13 cellular contexts compared by ENCODE assay signal in the genomic region with DNA sequence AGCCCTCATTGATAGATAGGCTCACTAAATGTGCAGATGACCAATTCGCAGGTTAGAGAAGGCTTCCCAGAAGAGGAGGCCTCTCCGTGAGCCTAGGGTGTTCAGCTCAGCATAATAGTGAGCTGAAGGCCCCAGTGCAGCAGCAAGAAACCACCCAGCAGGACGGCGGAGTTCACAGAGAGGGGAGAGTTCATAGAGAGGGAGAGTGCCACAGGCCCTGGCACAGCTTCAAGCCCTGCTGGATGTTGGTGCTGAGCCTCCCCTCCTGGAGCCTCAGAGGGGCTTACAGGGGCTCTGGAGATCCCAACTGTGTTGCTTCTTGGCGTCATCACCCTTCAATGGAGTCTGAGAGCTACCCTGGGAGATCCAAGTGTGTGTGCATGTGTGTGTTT. TPM values are rescaled to one million over a fixed set of nuclear protein-coding genes. Genes with fewer than 3 reads are reported as not detected.
DNase-seq lines count a peak whose midpoint lies in the region; ATAC-seq and TF ChIP-seq lines count a peak whose summit lies in the region.
"Had no signal": no experiment of that assay in that cellular context is flagged by ENCODE, and none has a peak within 500 bp of the region (broad histone marks: within the 10 kb centered on the region; RNA-seq: fewer than 3 reads in every experiment).

No MANE protein-coding gene starts in this region.

- no peak for DNase-seq in CD4-positive, alpha-beta T cell
- no peak for DNase-seq in HAP-1 (ENCODE audit: low spot score in 2 of 2)
- DNase-seq in mammary epithelial cell, result no peak
- no peak for DNase-seq in natural killer cell treated with Interleukin-12 subunit alpha and Interleukin-12 subunit beta and Interleukin-15 and Interleukin-18, amount 100 ng/mL, for 72 hours (ENCODE audit: low spot score)
- no peak for DNase-seq in CD14-positive monocyte (ENCODE audit: low spot score)
- no peak for DNase-seq in glutamatergic neuron
- DNase-seq: activated gamma-delta T cell treated with Interleukin-2 at 50 U/mL for 16 hours; NCI-H1048; NCI-H446; stimulated activated CD4-positive, alpha-beta T cell treated with anti-CD3 and anti-CD28 coated beads, Interleukin-2, amount 100 ng/mL, for 48 hours; WERI-Rb-1 had no signal

- H3K9me3 Mint-ChIP-seq in CD4-positive, alpha-beta T cell, result no peaks in the 10 kb centered on the region
- no peaks in the 10 kb centered on the region for H3K9me3 Mint-ChIP-seq in natural killer cell treated with Interleukin-12 subunit alpha and Interleukin-12 subunit beta and Interleukin-15 and Interleukin-18, amount 100 ng/mL, for 72 hours
- no peaks in the 10 kb centered on the region for H3K9me3 Mint-ChIP-seq in CD14-positive monocyte
- H3K9me3 Mint-ChIP-seq in glutamatergic neuron (ENCODE audit: unreplicated experiment), result peaks cover 5% of the 10 kb centered on the region

- no peaks in the 10 kb centered on the region for H3K9me3 ChIP-seq in CD4-positive, alpha-beta T cell (ENCODE audit: control insufficient read depth, low read length)
- H3K9me3 ChIP-seq in HAP-1, result no peaks in the 10 kb centered on the region
- no peaks in the 10 kb centered on the region for H3K9me3 ChIP-seq in mammary epithelial cell (replicated peaks; ENCODE audit: insufficient read depth, low read length)

- peaks cover 23% of the 10 kb centered on the region for H3K4me1 ChIP-seq in HAP-1
- H3K4me1 ChIP-seq in mammary epithelial cell (ENCODE audit: insufficient read depth, low read length), result peaks cover 25% of the 10 kb centered on the region

- H3K4me2 ChIP-seq in mammary epithelial cell (ENCODE audit: insufficient read depth, low read depth, low read length), result peak overlapping the region; percentile 97

- CTCF ChIA-PET in CD4-positive, alpha-beta T cell (lab: Charles Lee), result interaction anchor here (1.1 kb wide), 1 partner anchor 119 kb away, joined by 4 read pairs; the partner anchor contains the start of gene IRF1
- CTCF ChIA-PET in mammary epithelial cell (lab: Charles Lee; ENCODE audit: low non-redundant PET), result no interaction called here

- no peak for TF ChIP-seq CTCF in CD4-positive, alpha-beta T cell (IDR thresholded peaks at IDR 0.05)
- no peak for TF ChIP-seq CTCF in mammary epithelial cell (conservative IDR thresholded peaks at IDR 0.05 in 1 of 2, IDR thresholded peaks at IDR 0.05 in 1 of 2; ENCODE audit: extremely low read depth in 1 of 2, insufficient read depth in 1 of 2, low read depth in 1 of 2, low read length in 2 of 2)
- TF ChIP-seq CTCF in CD14-positive monocyte (IDR thresholded peaks at IDR 0.05), result no peak
- no peak for TF ChIP-seq CTCF in glutamatergic neuron (IDR thresholded peaks at IDR 0.05; ENCODE audit: partially characterized antibody, unreplicated experiment)

- H4K20me1 ChIP-seq in mammary epithelial cell (ENCODE audit: insufficient read depth, low read length), result no peaks in the 10 kb centered on the region

- no peak overlapping the region for H3K9ac ChIP-seq in mammary epithelial cell (ENCODE audit: insufficient read depth, low read length)

- no peaks in the 10 kb centered on the region for H3K36me3 Mint-ChIP-seq in CD4-positive, alpha-beta T cell (ENCODE audit: low read depth)
- no peaks in the 10 kb centered on the region for H3K36me3 Mint-ChIP-seq in natural killer cell treated with Interleukin-12 subunit alpha and Interleukin-12 subunit beta and Interleukin-15 and Interleukin-18, amount 100 ng/mL, for 72 hours
- peaks cover 0 to 2% of the 10 kb centered on the region in 2 donors for H3K36me3 Mint-ChIP-seq in CD14-positive monocyte
- H3K36me3 Mint-ChIP-seq in glutamatergic neuron (ENCODE audit: unreplicated experiment), result peaks cover 4% of the 10 kb centered on the region

- peak overlapping the region; percentile 58 for H3K27ac Mint-ChIP-seq in CD4-positive, alpha-beta T cell
- H3K27ac Mint-ChIP-seq in natural killer cell treated with Interleukin-12 subunit alpha and Interleukin-12 subunit beta and Interleukin-15 and Interleukin-18, amount 100 ng/mL, for 72 hours, result peak overlapping the region; percentile 57 to 79
- H3K27ac Mint-ChIP-seq in CD14-positive monocyte (peak overlapping the region in 3 of 7 donors; percentile 57 to 79 (median 62)), glutamatergic neuron (ENCODE audit: unreplicated experiment) (no peak overlapping the region)

- H3K79me2 ChIP-seq in mammary epithelial cell (ENCODE audit: insufficient read depth, low read length), result peaks cover 64% of the 10 kb centered on the region

- H3K36me3 ChIP-seq in HAP-1 (replicated peaks) (no peaks in the 10 kb centered on the region), mammary epithelial cell (ENCODE audit: insufficient read depth, low read length) (no peaks in the 10 kb centered on the region)
- H3K36me3 ChIP-seq: WERI-Rb-1 had no signal

- POLR2A ChIA-PET in CD4-positive, alpha-beta T cell (lab: Charles Lee), result no interaction called here

- no peaks in the 10 kb centered on the region for H3K27me3 ChIP-seq in CD4-positive, alpha-beta T cell (ENCODE audit: control insufficient read depth, insufficient read depth, low read length)
- no peaks in the 10 kb centered on the region for H3K27me3 ChIP-seq in HAP-1 (ENCODE audit: low read depth)
- no peaks in the 10 kb centered on the region for H3K27me3 ChIP-seq in mammary epithelial cell (ENCODE audit: insufficient read depth, low read length)

- peaks cover 26% of the 10 kb centered on the region for H3K4me1 Mint-ChIP-seq in CD4-positive, alpha-beta T cell (ENCODE audit: low read depth)
- H3K4me1 Mint-ChIP-seq in natural killer cell treated with Interleukin-12 subunit alpha and Interleukin-12 subunit beta and Interleukin-15 and Interleukin-18, amount 100 ng/mL, for 72 hours (ENCODE audit: low read depth in 2 of 2), result peaks cover 15 to 19% of the 10 kb centered on the region in 2 donors
- H3K4me1 Mint-ChIP-seq in CD14-positive monocyte, result peaks cover 32% of the 10 kb centered on the region
- peaks cover 2% of the 10 kb centered on the region for H3K4me1 Mint-ChIP-seq in glutamatergic neuron (ENCODE audit: low read depth, unreplicated experiment)

- dilution Hi-C loops in mammary epithelial cell (cut with HindIII; ENCODE audit: low sequenced_read_pairs), result no loop called here

- WGBS in mammary epithelial cell (ENCODE audit: low coverage, missing lambda C conversion rate), result 80% methylated on average over 3 of the region's 5 CpGs

- intact Hi-C loops in CD4-positive, alpha-beta T cell (cut with DNase I, micrococcal nuclease), result no loop called here
- intact Hi-C loops in mammary epithelial cell (cut with micrococcal nuclease), result no loop called here
- intact Hi-C loops in CD14-positive monocyte (cut with micrococcal nuclease), result no loop called here

- BruUV-seq in mammary epithelial cell (replicated peaks; lab: Mats Ljungman, UMichigan), result no TSS peak

- ATAC-seq in CD4-positive, alpha-beta T cell (ENCODE audit: poor library complexity), result no peak
- no peak for ATAC-seq in natural killer cell treated with Interleukin-12 subunit alpha and Interleukin-12 subunit beta and Interleukin-15 and Interleukin-18, amount 100 ng/mL, for 72 hours
- no peak for ATAC-seq in GM18858 (IDR thresholded peaks at IDR 0.05; ENCODE audit: unreplicated experiment)
- ATAC-seq: left lobe of liver had no signal

- in situ Hi-C loops in HAP-1 (cut with MboI; ENCODE audit: low sequenced_read_pairs) (no loop called here), mammary epithelial cell (cut with MboI; ENCODE audit: low sequenced_read_pairs in 2 of 2) (no loop called here)

- no peaks in the 10 kb centered on the region for H3K27me3 Mint-ChIP-seq in CD4-positive, alpha-beta T cell
- no peaks in the 10 kb centered on the region for H3K27me3 Mint-ChIP-seq in natural killer cell treated with Interleukin-12 subunit alpha and Interleukin-12 subunit beta and Interleukin-15 and Interleukin-18, amount 100 ng/mL, for 72 hours
- H3K27me3 Mint-ChIP-seq in CD14-positive monocyte (ENCODE audit: low read depth in 3 of 3) (peaks cover 0 to 1% (median 0%) of the 10 kb centered on the region in 3 donors), glutamatergic neuron (ENCODE audit: unreplicated experiment) (peaks cover 10% of the 10 kb centered on the region)

- H2AFZ ChIP-seq in mammary epithelial cell (ENCODE audit: low read depth, low read length), result no peak overlapping the region

- H3K4me3 ChIP-seq in HAP-1 (peak overlapping the region; percentile 52; the same call in 1 of the 2 replicates), mammary epithelial cell (replicated peaks in 1 of 3; ENCODE audit: insufficient read depth in 1 of 3, low read depth in 2 of 3, low read length in 3 of 3) (no peak overlapping the region)

- H3K27ac ChIP-seq in CD4-positive, alpha-beta T cell (ENCODE audit: low read depth, low read length), result no peak overlapping the region
- H3K27ac ChIP-seq in mammary epithelial cell (ENCODE audit: insufficient read depth, low read depth, low read length), result no peak overlapping the region
- H3K27ac ChIP-seq: WERI-Rb-1 had no signal

- H3K4me3 Mint-ChIP-seq in CD4-positive, alpha-beta T cell, result peak overlapping the region; percentile 91
- H3K4me3 Mint-ChIP-seq in natural killer cell treated with Interleukin-12 subunit alpha and Interleukin-12 subunit beta and Interleukin-15 and Interleukin-18, amount 100 ng/mL, for 72 hours, result peak overlapping the region; percentile 81
- H3K4me3 Mint-ChIP-seq in CD14-positive monocyte, result no peak overlapping the region
- no peak overlapping the region for H3K4me3 Mint-ChIP-seq in glutamatergic neuron (ENCODE audit: unreplicated experiment)

RNA-seq across cellular contexts. Expression of gene SLC22A5, which starts 2.1 kb away (rescaled TPM):
- 1 to 10 TPM; 4.3 to 4.5 TPM for total RNA-seq in CD4-positive, alpha-beta T cell
- total RNA-seq in mammary epithelial cell, result 10 to 100 TPM; 11.5 to 13.8 TPM
- polyA plus RNA-seq in mammary epithelial cell, result 15.5 TPM
- polyA minus RNA-seq in mammary epithelial cell, result 69.6 TPM
- total RNA-seq in natural killer cell treated with Interleukin-12 subunit alpha and Interleukin-12 subunit beta and Interleukin-15 and Interleukin-18, amount 100 ng/mL, for 72 hours, result 1 to 10 TPM; 3.5 to 6.4 TPM
- 1 to 10 TPM; 2.4 to 3.5 TPM for polyA plus RNA-seq in CD14-positive monocyte
- total RNA-seq in glutamatergic neuron (ENCODE audit: unreplicated experiment), result 0.81 TPM

Comparison
In these comparisons a context has a peak if more than half of its experiments do, and no peak if none do; other contexts are left out.
1. H3K4me3 Mint-ChIP-seq: peak in CD4-positive, alpha-beta T cell (single experiment) and natural killer cell treated with Interleukin-12 subunit alpha and Interleukin-12 subunit beta and Interleukin-15 and Interleukin-18, amount 100 ng/mL, for 72 hours (single experiment); none in CD14-positive monocyte (0 of 2) and glutamatergic neuron (single experiment).